In genomic region chr7:135899458-135899857, GRCh38 we compare ENCODE assay signal across 2 cellular contexts.
TF ChIP-seq lines count a peak whose summit lies in the region.

No MANE protein-coding gene starts in this region.

TF ChIP-seq in HEK293, 187 proteins besides CTCF, POLR2A, EP300 and RAD21:
- peak; percentile 55; the same call in 1 of the 2 replicates for TF ChIP-seq SCRT1 (tag by site-specific recombination; IDR thresholded peaks at IDR 0.05; ENCODE audit: borderline replicate concordance)
- peak; percentile 69 for TF ChIP-seq SCRT2 (tag by site-specific recombination; IDR thresholded peaks at IDR 0.05)
- TF ChIP-seq YY1 (tag by site-specific recombination; IDR thresholded peaks at IDR 0.05), result no peak
TF ChIP-seq in HEK293: peak in this region for 2.

TF ChIP-seq in IMR-90, 13 proteins besides CTCF, POLR2A, EP300 and RAD21:
- TF ChIP-seq RFX5 (IDR thresholded peaks at IDR 0.05; ENCODE audit: low read depth, low read length) (no peak), ELK1 (IDR thresholded peaks at IDR 0.05; ENCODE audit: borderline replicate concordance, low read depth, low read length) (no peak), BHLHE40 (IDR thresholded peaks at IDR 0.05; ENCODE audit: low read depth, low read length) (no peak), MAZ (IDR thresholded peaks at IDR 0.05; ENCODE audit: borderline replicate concordance, low read depth, low read length) (no peak), RCOR1 (IDR thresholded peaks at IDR 0.05; ENCODE audit: insufficient replicate concordance, low read length) (no peak), CHD1 (IDR thresholded peaks at IDR 0.05; ENCODE audit: low read depth, low read length) (no peak), CEBPB (IDR thresholded peaks at IDR 0.05; ENCODE audit: low read depth, low read length) (no peak), NFE2L2 (IDR thresholded peaks at IDR 0.05; ENCODE audit: low read depth, low read length) (no peak), SMC3 (IDR thresholded peaks at IDR 0.05; ENCODE audit: low read depth, low read length) (no peak), MAFK (IDR thresholded peaks at IDR 0.05; ENCODE audit: low read depth, low read length) (no peak), MXI1 (IDR thresholded peaks at IDR 0.05; ENCODE audit: borderline replicate concordance, low read depth, low read length) (no peak), FOS (IDR thresholded peaks at IDR 0.05; ENCODE audit: low read depth, low read length) (no peak)
- TF ChIP-seq, protein P1, sequence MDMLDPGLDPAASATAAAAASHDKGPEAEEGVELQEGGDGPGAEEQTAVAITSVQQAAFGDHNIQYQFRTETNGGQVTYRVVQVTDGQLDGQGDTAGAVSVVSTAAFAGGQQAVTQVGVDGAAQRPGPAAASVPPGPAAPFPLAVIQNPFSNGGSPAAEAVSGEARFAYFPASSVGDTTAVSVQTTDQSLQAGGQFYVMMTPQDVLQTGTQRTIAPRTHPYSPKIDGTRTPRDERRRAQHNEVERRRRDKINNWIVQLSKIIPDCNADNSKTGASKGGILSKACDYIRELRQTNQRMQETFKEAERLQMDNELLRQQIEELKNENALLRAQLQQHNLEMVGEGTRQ (IDR thresholded peaks at IDR 0.05; ENCODE audit: low read depth, low read length), result no peak
